In the genomic region with DNA sequence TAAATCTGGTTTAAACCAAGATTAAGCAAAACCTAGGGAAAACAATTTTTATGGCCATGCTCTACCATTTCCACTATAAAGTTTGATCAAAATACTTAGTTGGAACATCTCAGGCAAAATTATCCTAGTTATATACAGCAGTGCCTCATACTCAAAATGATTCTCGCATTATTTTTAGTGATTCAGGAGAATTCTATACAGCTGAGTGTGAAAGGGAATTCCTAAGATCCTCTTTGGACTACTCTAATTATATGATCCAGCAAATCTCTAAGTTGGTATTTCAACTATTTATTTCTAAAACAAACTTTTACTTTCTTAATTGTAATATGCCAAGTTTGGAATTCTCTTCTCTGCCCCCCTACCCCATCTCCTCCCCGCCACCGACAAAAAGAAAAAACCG, we compare ENCODE assay signal across 22 cellular contexts. TPM values are rescaled to one million over a fixed set of nuclear protein-coding genes. Genes with fewer than 3 reads are reported as not detected.
DNase-seq lines count a peak whose midpoint lies in the region; ATAC-seq and TF ChIP-seq lines count a peak whose summit lies in the region.
"Had no signal": no experiment of that assay in that cellular context is flagged by ENCODE, and none has a peak within 500 bp of the region (broad histone marks: within the 10 kb centered on the region; RNA-seq: fewer than 3 reads in every experiment).

No MANE protein-coding gene starts in this region.

- no peaks in the 10 kb centered on the region for H3K9me2 ChIP-seq in Karpas-422 (replicated peaks; ENCODE audit: insufficient read depth, low read length)

- peak overlapping the region; percentile 25 for H3K27ac Mint-ChIP-seq in central memory CD8-positive, alpha-beta T cell (ENCODE audit: low read depth)
- H3K27ac Mint-ChIP-seq in CD8-positive, alpha-beta memory T cell: no peak overlapping the region
- H3K27ac Mint-ChIP-seq: CD8-positive, alpha-beta T cell had no signal

- H3K4me3 Mint-ChIP-seq in central memory CD8-positive, alpha-beta T cell: no peak overlapping the region
- H3K4me3 Mint-ChIP-seq in CD8-positive, alpha-beta memory T cell: no peak overlapping the region
- H3K4me3 Mint-ChIP-seq: CD8-positive, alpha-beta T cell had no signal

- intact Hi-C loops in left ventricle myocardium inferior (cut with micrococcal nuclease): no loop called here

- H3K27me3 Mint-ChIP-seq in central memory CD8-positive, alpha-beta T cell: no peaks in the 10 kb centered on the region
- H3K27me3 Mint-ChIP-seq in CD8-positive, alpha-beta memory T cell: no peaks in the 10 kb centered on the region

- TF ChIP-seq CTCF in left ventricle myocardium inferior (IDR thresholded peaks at IDR 0.05; ENCODE audit: borderline replicate concordance) (no peak), upper lobe of left lung (IDR thresholded peaks at IDR 0.05) (no peak)

- H3K36me3 ChIP-seq in Karpas-422 (ENCODE audit: insufficient read depth, low read length) (peaks cover 8% of the 10 kb centered on the region; the same call in 1 of the 2 replicates), left ventricle myocardium inferior (peaks cover 12% of the 10 kb centered on the region), upper lobe of left lung (no peaks in the 10 kb centered on the region)
- no peaks in the 10 kb centered on the region for H3K36me3 ChIP-seq in CD8-positive, alpha-beta memory T cell (ENCODE audit: insufficient read depth, low read length)
- H3K36me3 ChIP-seq: Peyer's patch had no signal

- no peak overlapping the region for H3K27ac ChIP-seq in Karpas-422 (ENCODE audit: low read length)
- H3K27ac ChIP-seq in CD8-positive, alpha-beta memory T cell (ENCODE audit: low read depth, low read length): no peak overlapping the region
- no peak overlapping the region for H3K27ac ChIP-seq in left ventricle myocardium inferior (replicated peaks)
- H3K27ac ChIP-seq in upper lobe of left lung: no peak overlapping the region
- H3K27ac ChIP-seq: A549, C4-2B, HL-60, Peyer's patch had no signal

- peaks cover 6% of the 10 kb centered on the region for H3K36me3 Mint-ChIP-seq in central memory CD8-positive, alpha-beta T cell (ENCODE audit: insufficient read depth)
- H3K36me3 Mint-ChIP-seq in CD8-positive, alpha-beta memory T cell: peaks cover 1 to 25% (median 16%) of the 10 kb centered on the region in 3 donors

- no peak overlapping the region for H3K4me3 ChIP-seq in Karpas-422 (ENCODE audit: low read length)
- H3K4me3 ChIP-seq in CD8-positive, alpha-beta memory T cell (ENCODE audit: low read length): no peak overlapping the region
- H3K4me3 ChIP-seq in left ventricle myocardium inferior: no peak overlapping the region
- no peak overlapping the region for H3K4me3 ChIP-seq in upper lobe of left lung
- H3K4me3 ChIP-seq: A549, Peyer's patch had no signal

- H3K9ac ChIP-seq in Karpas-422 (ENCODE audit: low read length): no peak overlapping the region

- no peaks in the 10 kb centered on the region for H3K9me3 ChIP-seq in Karpas-422 (ENCODE audit: low read length)
- H3K9me3 ChIP-seq in CD8-positive, alpha-beta memory T cell (ENCODE audit: low read length): no peaks in the 10 kb centered on the region
- H3K9me3 ChIP-seq in left ventricle myocardium inferior (replicated peaks): no peaks in the 10 kb centered on the region
- no peaks in the 10 kb centered on the region for H3K9me3 ChIP-seq in upper lobe of left lung
- H3K9me3 ChIP-seq: A549, Peyer's patch had no signal

- DNase-seq in EL (peak; percentile 11), Karpas-422 (no peak), left ventricle myocardium inferior (no peak), upper lobe of left lung (no peak)
- DNase-seq in central memory CD8-positive, alpha-beta T cell (ENCODE audit: low spot score in 2 of 2): no peak
- DNase-seq in CD8-positive, alpha-beta memory T cell: no peak
- DNase-seq: CD8-positive, alpha-beta T cell; DMS153; DND-41; NCI-H1105 treated with DMSO at 0.1 percent for 48 hours; NCI-H146; NCI-H1930; NCI-H2107; NCI-H446; NCI-H526 treated with DMSO at 0.1 percent for 48 hours; Peyer's patch; SHP77 treated with DMSO at 0.1 percent for 48 hours had no signal

- peaks cover 83% of the 10 kb centered on the region for H3K79me2 ChIP-seq in Karpas-422 (ENCODE audit: low read length)

- TF ChIP-seq POLR2A in upper lobe of left lung (IDR thresholded peaks at IDR 0.05): no peak

- H3K27me3 ChIP-seq in Karpas-422 (ENCODE audit: low read length) (no peaks in the 10 kb centered on the region), left ventricle myocardium inferior (ENCODE audit: low read depth) (no peaks in the 10 kb centered on the region), upper lobe of left lung (no peaks in the 10 kb centered on the region)
- H3K27me3 ChIP-seq in CD8-positive, alpha-beta memory T cell (ENCODE audit: insufficient read depth, low read length, poor library complexity, severe bottlenecking): no peaks in the 10 kb centered on the region
- H3K27me3 ChIP-seq: Peyer's patch had no signal

- H2AFZ ChIP-seq in Karpas-422 (ENCODE audit: low read length): no peak overlapping the region

- POLR2A ChIA-PET in CD8-positive, alpha-beta memory T cell (lab: Charles Lee): no interaction called here

- H3K4me1 ChIP-seq in Karpas-422 (ENCODE audit: low read length) (peaks cover 52% of the 10 kb centered on the region), left ventricle myocardium inferior (peaks cover 19% of the 10 kb centered on the region), upper lobe of left lung (no peaks in the 10 kb centered on the region)
- H3K4me1 ChIP-seq in CD8-positive, alpha-beta memory T cell (ENCODE audit: insufficient read depth, low read length): peaks cover 5% of the 10 kb centered on the region
- H3K4me1 ChIP-seq: A549, Peyer's patch had no signal

- H3K9me3 Mint-ChIP-seq in central memory CD8-positive, alpha-beta T cell: no peaks in the 10 kb centered on the region
- no peaks in the 10 kb centered on the region for H3K9me3 Mint-ChIP-seq in CD8-positive, alpha-beta memory T cell
- H3K9me3 Mint-ChIP-seq: CD8-positive, alpha-beta T cell had no signal

- no peak for TF ChIP-seq EP300 in upper lobe of left lung (IDR thresholded peaks at IDR 0.05)

- no peaks in the 10 kb centered on the region for H4K20me1 ChIP-seq in Karpas-422 (ENCODE audit: insufficient read depth, low read depth, low read length)

- peaks cover 46% of the 10 kb centered on the region for H3K4me1 Mint-ChIP-seq in central memory CD8-positive, alpha-beta T cell
- H3K4me1 Mint-ChIP-seq in CD8-positive, alpha-beta memory T cell: peaks cover 35 to 63% (median 58%) of the 10 kb centered on the region in 3 donors

- ATAC-seq in central memory CD8-positive, alpha-beta T cell (replicated peaks; ENCODE audit: extremely low read depth, poor library complexity, severe bottlenecking): no peak
- no peak for ATAC-seq in GM21367 (IDR thresholded peaks at IDR 0.05; ENCODE audit: unreplicated experiment)
- no peak for ATAC-seq in upper lobe of left lung (ENCODE audit: low FRiP score in 2 of 2)
- ATAC-seq: A549; CD8-positive, alpha-beta T cell; HCT116 had no signal

- peak overlapping the region; percentile 2 for H3K4me2 ChIP-seq in Karpas-422 (ENCODE audit: low read depth, low read length, poor library complexity, severe bottlenecking)
- H3K4me2 ChIP-seq: A549 had no signal

- CTCF ChIA-PET in CD8-positive, alpha-beta memory T cell (lab: Charles Lee): no interaction called here

- WGBS in upper lobe of left lung, 2 donors: 90 to 91% methylated on average over 4 of the region's 4 CpGs

RNA-seq across cellular contexts. Expression of a gene that starts 8.6 kb away (rescaled TPM):
- total RNA-seq in Karpas-422 (2014; rRNA removed; shearing (Covaris generic); ENCODE audit: low replicate concordance): 13.8 and 15.1 TPM in 2 replicates
- 10 to 100 TPM; 14.6 to 15.5 TPM for total RNA-seq in CD8-positive, alpha-beta memory T cell
- 37.3 TPM for polyA plus RNA-seq in CD8-positive, alpha-beta memory T cell
- total RNA-seq in left ventricle myocardium inferior (19.2 TPM), upper lobe of left lung (10 to 100 TPM; 16.2 to 33.5 (median 21.3) TPM)
